In the genomic region with DNA sequence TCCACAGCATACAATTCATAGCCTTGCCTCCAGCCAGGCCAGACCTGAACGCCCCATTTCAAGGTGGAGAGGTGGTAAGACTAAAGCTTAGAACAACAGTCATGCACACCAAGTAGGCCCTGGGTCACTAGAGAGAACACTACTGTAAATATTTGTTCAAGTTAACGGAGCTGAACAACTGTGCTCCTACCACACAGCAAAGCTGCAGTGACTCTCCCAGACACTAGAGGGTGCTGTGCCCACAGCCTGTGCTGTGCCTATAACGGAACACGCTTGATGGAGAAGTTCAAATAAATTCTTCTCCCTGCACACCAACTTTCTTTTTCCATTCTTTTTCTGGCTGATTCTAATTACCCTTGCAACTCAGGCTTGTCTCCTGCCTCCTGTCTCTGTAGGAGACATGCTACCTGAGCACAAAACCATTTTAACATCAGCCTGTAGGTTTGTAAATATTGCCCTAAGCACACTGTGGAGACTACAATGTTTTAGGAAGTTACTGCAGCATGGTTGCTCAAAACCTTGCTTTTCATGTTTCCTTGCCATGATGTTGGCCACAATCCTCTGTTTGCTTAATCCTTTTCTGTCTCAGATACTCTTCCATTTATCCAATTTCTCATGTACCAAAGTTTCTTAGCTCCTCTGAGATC, we compare ENCODE assay signal across 8 cellular contexts.
DNase-seq lines count a peak whose midpoint lies in the region; ATAC-seq and TF ChIP-seq lines count a peak whose summit lies in the region.
"Not testable (repeated sequence)": the region's sequence is repeated elsewhere in the genome, so short reads cannot be mapped to it uniquely, and the experiment has no call there.

No MANE protein-coding gene starts in this region.

- not testable (repeated sequence) for H3K27me3 Mint-ChIP-seq in CD8-positive, alpha-beta memory T cell; endodermal cell (ENCODE audit: insufficient read depth)

- H3K27ac ChIP-seq in CD8-positive, alpha-beta memory T cell (ENCODE audit: low read depth, low read length); endodermal cell (ENCODE audit: low read depth, low read length): not testable (repeated sequence)

- not testable (repeated sequence) for H3K36me3 Mint-ChIP-seq in CD8-positive, alpha-beta memory T cell; endodermal cell (ENCODE audit: low read depth)

- CTCF ChIA-PET in CD8-positive, alpha-beta memory T cell (lab: Charles Lee): interaction anchor here (0.5 to 2.9 kb wide), 13 partner anchors 10 to 394 kb away, joined by 3 to 17 read pairs (median 3); a partner anchor contains a TSS

- H3K4me3 Mint-ChIP-seq in CD8-positive, alpha-beta memory T cell: peak overlapping the region in 5 of 7 donors; percentile 15 to 50 (median 25)
- H3K4me3 Mint-ChIP-seq in endodermal cell: not testable (repeated sequence)

- H3K4me3 ChIP-seq in CD8-positive, alpha-beta memory T cell (ENCODE audit: low read length); endodermal cell (ENCODE audit: low read length): not testable (repeated sequence)

- peak; percentile 42 to 75 (median 49) for DNase-seq in CD8-positive, alpha-beta memory T cell
- DNase-seq in KG1 (lab: John Stamatoyannopoulos, UW): peak; percentile 10
- peak; percentile 84 for DNase-seq in OCI-M1 (lab: John Stamatoyannopoulos, UW)
- DNase-seq in activated CD8-positive, alpha-beta memory T cell treated with anti-CD3 and anti-CD28 coated beads for 48 hours (ENCODE audit: low read depth in 2 of 3, low spot score in 2 of 3): peak; percentile 32 to 45 (median 34)
- DNase-seq in endodermal cell: peak; percentile 85
- peak; percentile 20 for DNase-seq in midbrain (lab: John Stamatoyannopoulos, UW)
- DNase-seq in stimulated activated CD8-positive, alpha-beta memory T cell treated with anti-CD3 and anti-CD28 coated beads, Interleukin-2, amount 100 ng/mL, for 48 hours (ENCODE audit: low read depth in 2 of 2): peak; percentile 44 to 56

- H3K9me3 Mint-ChIP-seq in CD8-positive, alpha-beta memory T cell; endodermal cell: not testable (repeated sequence)

- H3K9me3 ChIP-seq in CD8-positive, alpha-beta memory T cell (ENCODE audit: low read length); endodermal cell (ENCODE audit: control insufficient read depth, low read length): not testable (repeated sequence)

- not testable (repeated sequence) for H3K36me3 ChIP-seq in CD8-positive, alpha-beta memory T cell (ENCODE audit: insufficient read depth, low read length); endodermal cell (ENCODE audit: control insufficient read depth, insufficient read depth, low read length)

- ATAC-seq in GM19463 (IDR thresholded peaks at IDR 0.05; ENCODE audit: unreplicated experiment): peak; percentile 70

- H3K27ac Mint-ChIP-seq in CD8-positive, alpha-beta memory T cell; endodermal cell: not testable (repeated sequence)

- not testable (repeated sequence) for H3K27me3 ChIP-seq in CD8-positive, alpha-beta memory T cell (ENCODE audit: insufficient read depth, low read length, poor library complexity, severe bottlenecking); endodermal cell (ENCODE audit: control insufficient read depth, insufficient read depth, low read length, poor library complexity, severe bottlenecking)

- POLR2A ChIA-PET in CD8-positive, alpha-beta memory T cell (lab: Charles Lee): not testable (repeated sequence)

- peak; percentile 96 for TF ChIP-seq CTCF in endodermal cell (conservative IDR thresholded peaks at IDR 0.05)

- WGBS in endodermal cell (ENCODE audit: insufficient coverage in 1 of 2, insufficient read length in 1 of 2), 2 experiments: 10 to 25% methylated on average over 2 to 4 of the region's 4 CpGs

- not testable (repeated sequence) for H3K9ac ChIP-seq in endodermal cell (ENCODE audit: extremely low read depth, low read length, poor library complexity, severe bottlenecking)

- H3K4me1 Mint-ChIP-seq in CD8-positive, alpha-beta memory T cell; endodermal cell: not testable (repeated sequence)

- H3K4me1 ChIP-seq in CD8-positive, alpha-beta memory T cell (ENCODE audit: insufficient read depth, low read length); endodermal cell (ENCODE audit: control insufficient read depth, insufficient read depth, low read length): not testable (repeated sequence)

Comparison
In these comparisons a context has a peak if more than half of its experiments do, and no peak if none do; other contexts are left out.
1. DNase-seq: peak in every context shown above with its lines; median percentile 85 in endodermal cell; 84 in OCI-M1; 50 in stimulated activated CD8-positive, alpha-beta memory T cell treated with anti-CD3 and anti-CD28 coated beads, Interleukin-2, amount 100 ng/mL, for 48 hours; 49 in CD8-positive, alpha-beta memory T cell; 34 in activated CD8-positive, alpha-beta memory T cell treated with anti-CD3 and anti-CD28 coated beads for 48 hours; 20 in midbrain; 10 in KG1.